17 cellular contexts compared by ENCODE assay signal in the genomic region with DNA sequence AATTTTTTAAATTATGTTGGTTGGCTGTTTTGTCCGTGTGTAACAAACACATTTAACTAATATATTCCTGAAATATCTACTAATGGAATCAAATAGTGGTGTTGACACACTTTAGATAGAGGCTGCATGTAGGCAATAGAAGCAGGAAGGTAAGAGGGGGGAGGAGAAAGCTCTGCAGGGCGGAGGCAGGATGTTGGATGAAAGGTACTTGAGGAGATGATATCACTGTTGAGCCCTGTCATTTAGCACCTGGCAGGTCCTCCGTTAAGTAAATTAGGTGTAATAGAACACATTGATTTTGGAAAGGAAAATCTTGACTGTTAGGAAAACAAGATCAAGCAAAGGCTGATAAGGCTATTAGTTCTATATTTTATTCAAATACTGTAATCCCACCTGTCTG.
"Had no signal": no experiment of that assay in that cellular context is flagged by ENCODE, and none has a peak within 500 bp of the region (broad histone marks: within the 10 kb centered on the region; RNA-seq: fewer than 3 reads in every experiment).

No MANE protein-coding gene starts in this region.

- H3K4me1 Mint-ChIP-seq: activated CD4-positive, alpha-beta T cell treated with anti-CD3 and anti-CD28 coated beads, Interleukin-2, amount 10 ng/mL, durations not matched to agents 7 days and 5 days; immature natural killer cell; naive thymus-derived CD8-positive, alpha-beta T cell had no signal

- DNase-seq: activated CD4-positive, alpha-beta T cell treated with anti-CD3 and anti-CD28 coated beads, Interleukin-2, amount 10 ng/mL, durations not matched to agents 7 days and 5 days; activated CD8-positive, alpha-beta memory T cell treated with anti-CD3 and anti-CD28 coated beads, Interleukin-2, amount 50 U/mL, for 4 hours; activated CD8-positive, alpha-beta T cell treated with anti-CD3 and anti-CD28 coated beads, Interleukin-2, amount 10 ng/mL, durations not matched to agents 7 days and 5 days; activated naive CD4-positive, alpha-beta T cell treated with anti-CD3 and anti-CD28 coated beads for 36 hours; activated T-cell treated with anti-CD3 and anti-CD28 coated beads, Interleukin-2, amount 50 U/mL, for 4 hours; body of pancreas; caudate nucleus; gastrocnemius medialis; heart left ventricle; immature natural killer cell; mesenchymal stem cell; naive thymus-derived CD8-positive, alpha-beta T cell; stimulated activated CD4-positive, alpha-beta T cell treated with anti-CD3 and anti-CD28 coated beads, Interleukin-2, amount 100 ng/mL, for 24 hours; stimulated activated naive CD4-positive, alpha-beta T cell treated with Interleukin-2 at 50 U/mL for 16 hours; T1000; thyroid gland had no signal

- H3K36me3 Mint-ChIP-seq: immature natural killer cell; naive thymus-derived CD8-positive, alpha-beta T cell had no signal

- H3K4me3 Mint-ChIP-seq: activated CD4-positive, alpha-beta T cell treated with anti-CD3 and anti-CD28 coated beads, Interleukin-2, amount 10 ng/mL, durations not matched to agents 7 days and 5 days; activated CD8-positive, alpha-beta T cell treated with anti-CD3 and anti-CD28 coated beads, Interleukin-2, amount 10 ng/mL, durations not matched to agents 7 days and 5 days; activated naive CD4-positive, alpha-beta T cell treated with anti-CD3 and anti-CD28 coated beads for 36 hours; activated T-cell treated with anti-CD3 and anti-CD28 coated beads, Interleukin-2, amount 50 U/mL, for 4 hours; immature natural killer cell; naive thymus-derived CD8-positive, alpha-beta T cell had no signal

- ATAC-seq: activated CD8-positive, alpha-beta T cell treated with anti-CD3 and anti-CD28 coated beads, Interleukin-2, amount 10 ng/mL, durations not matched to agents 7 days and 5 days; activated T-cell treated with anti-CD3 and anti-CD28 coated beads, Interleukin-2, amount 50 U/mL, for 4 hours; body of pancreas; esophagus mucosa; gastrocnemius medialis; heart left ventricle; naive thymus-derived CD8-positive, alpha-beta T cell had no signal

- H3K9me3 Mint-ChIP-seq: activated CD4-positive, alpha-beta T cell treated with anti-CD3 and anti-CD28 coated beads, Interleukin-2, amount 10 ng/mL, durations not matched to agents 7 days and 5 days; activated naive CD4-positive, alpha-beta T cell treated with anti-CD3 and anti-CD28 coated beads for 36 hours had no signal

- H3K27ac Mint-ChIP-seq: activated CD4-positive, alpha-beta T cell treated with anti-CD3 and anti-CD28 coated beads, Interleukin-2, amount 10 ng/mL, durations not matched to agents 7 days and 5 days; activated CD8-positive, alpha-beta T cell treated with anti-CD3 and anti-CD28 coated beads, Interleukin-2, amount 10 ng/mL, durations not matched to agents 7 days and 5 days; activated naive CD4-positive, alpha-beta T cell treated with anti-CD3 and anti-CD28 coated beads for 36 hours; immature natural killer cell; naive thymus-derived CD8-positive, alpha-beta T cell had no signal

- H3K27me3 Mint-ChIP-seq: activated CD4-positive, alpha-beta T cell treated with anti-CD3 and anti-CD28 coated beads, Interleukin-2, amount 10 ng/mL, durations not matched to agents 7 days and 5 days had no signal
